In genomic region chr2:144925886-144926285, GRCh38 we compare ENCODE assay signal across 22 cellular contexts.
"Had no signal": no experiment of that assay in that cellular context is flagged by ENCODE, and none has a peak within 500 bp of the region (broad histone marks: within the 10 kb centered on the region; RNA-seq: fewer than 3 reads in every experiment).

No MANE protein-coding gene starts in this region.

- FAIRE-seq: HepG2 had no signal

- H3K27me3 ChIP-seq: SJSA1 had no signal

- H3K4me1 ChIP-seq: SJSA1 had no signal

- ATAC-seq: HepG2, SK-N-SH treated with all-trans-retinoic acid at 6 μM for 48 hours, T-helper 17 cell had no signal

- DNase-seq: KBM-7, MV-4-11, NCI-H1048, NCI-H1105, NCI-H1417, NCI-H1436 treated with DMSO at 0.1 percent for 48 hours, NCI-H1694, NCI-H187 treated with DMSO at 0.1 percent for 48 hours, NCI-H2029 treated with DMSO at 0.1 percent for 48 hours, NCI-H2107, NCI-H2227 treated with DMSO at 0.1 percent for 48 hours, NCI-H524 treated with DMSO at 0.1 percent for 48 hours, NCI-H69, NCI-H774, Right ventricle myocardium superior, RPMI8226, SIG-M5, T-helper 1 cell, T-helper 17 cell had no signal

- H3K4me3 ChIP-seq: SJSA1 had no signal

- H3K27ac ChIP-seq: SJSA1 had no signal

- H3K36me3 ChIP-seq: SJSA1 had no signal
